Comparison of ENCODE assay signal across 8 cellular contexts in genomic region chr22:31084811-31085492, GRCh38. TPM values are rescaled to one million over a fixed set of nuclear protein-coding genes. Genes with fewer than 3 reads are reported as not detected.
DNase-seq lines count a peak whose midpoint lies in the region; ATAC-seq and TF ChIP-seq lines count a peak whose summit lies in the region.

No MANE protein-coding gene starts in this region.

- H3K9me3 Mint-ChIP-seq in activated naive CD8-positive, alpha-beta T cell treated with anti-CD3 and anti-CD28 coated beads, Interleukin-2, amount 10 ng/mL, durations not matched to agents 7 days and 5 days = no peaks in the 10 kb centered on the region

- peak overlapping the region; percentile 84 for H3K27ac Mint-ChIP-seq in activated naive CD8-positive, alpha-beta T cell treated with anti-CD3 and anti-CD28 coated beads, Interleukin-2, amount 10 ng/mL, durations not matched to agents 7 days and 5 days

- peak overlapping the region; percentile 90 to 97 (median 94) for H3K27ac ChIP-seq in upper lobe of left lung

- no peaks in the 10 kb centered on the region for H3K27me3 ChIP-seq in upper lobe of left lung

- H3K4me1 Mint-ChIP-seq in activated naive CD8-positive, alpha-beta T cell treated with anti-CD3 and anti-CD28 coated beads, Interleukin-2, amount 10 ng/mL, durations not matched to agents 7 days and 5 days = peaks cover 31% of the 10 kb centered on the region

- H3K36me3 ChIP-seq in upper lobe of left lung = peaks cover 0 to 28% (median 17%) of the 10 kb centered on the region in 4 donors

- H3K4me3 ChIP-seq in upper lobe of left lung = peak overlapping the region; percentile 68 to 93 (median 86)

- H3K36me3 Mint-ChIP-seq in activated naive CD8-positive, alpha-beta T cell treated with anti-CD3 and anti-CD28 coated beads, Interleukin-2, amount 10 ng/mL, durations not matched to agents 7 days and 5 days = no peaks in the 10 kb centered on the region

- DNase-seq in NCI-H748 (lab: John Stamatoyannopoulos, UW; ENCODE audit: unreplicated experiment) = peak; percentile 60
- DNase-seq in NCI-H748 treated with DMSO at 0.1 percent for 48 hours (lab: John Stamatoyannopoulos, UW) = no peak
- peak; percentile 55 for DNase-seq in SKM-1 (lab: John Stamatoyannopoulos, UW; ENCODE audit: unreplicated experiment)
- DNase-seq in activated naive CD8-positive, alpha-beta T cell treated with anti-CD3 and anti-CD28 coated beads, Interleukin-2, amount 10 ng/mL, durations not matched to agents 7 days and 5 days = peak; percentile 92
- peak; percentile 93 for DNase-seq in cardiac septum (ENCODE audit: low spot score)
- peak; percentile 78 for DNase-seq in pons (ENCODE audit: low spot score)
- DNase-seq in upper lobe of left lung = peak; percentile 94 to 98

- ATAC-seq in HG03196 (IDR thresholded peaks at IDR 0.05; ENCODE audit: unreplicated experiment) (peak; percentile 38), upper lobe of left lung (ENCODE audit: low FRiP score in 2 of 2) (peak; percentile 80 to 92)
- peak; percentile 84 for ATAC-seq in activated naive CD8-positive, alpha-beta T cell treated with anti-CD3 and anti-CD28 coated beads, Interleukin-2, amount 10 ng/mL, durations not matched to agents 7 days and 5 days (ENCODE audit: low read depth)

- peak in 3 of 4 donors; percentile 62 to 81 (median 64) for TF ChIP-seq POLR2A in upper lobe of left lung (IDR thresholded peaks at IDR 0.05)

- 1 to 2% methylated on average over 12 to 32 of the region's 69 CpGs for WGBS in upper lobe of left lung, 2 donors

- H3K27me3 Mint-ChIP-seq in activated naive CD8-positive, alpha-beta T cell treated with anti-CD3 and anti-CD28 coated beads, Interleukin-2, amount 10 ng/mL, durations not matched to agents 7 days and 5 days = no peaks in the 10 kb centered on the region

- H3K4me3 Mint-ChIP-seq in activated naive CD8-positive, alpha-beta T cell treated with anti-CD3 and anti-CD28 coated beads, Interleukin-2, amount 10 ng/mL, durations not matched to agents 7 days and 5 days = peak overlapping the region; percentile 95

- TF ChIP-seq CTCF in upper lobe of left lung (IDR thresholded peaks at IDR 0.05) = peak; percentile 89 to 95 (median 94)

- no peaks in the 10 kb centered on the region for H3K9me3 ChIP-seq in upper lobe of left lung

- intact Hi-C loops in cardiac septum (cut with DNase I) = loop anchor here (2.0 to 10.0 kb wide), 3 partner anchors 38 to 320 kb away; partner anchors contain the start of gene LIMK2

- POLR2A ChIA-PET in activated naive CD8-positive, alpha-beta T cell treated with anti-CD3 and anti-CD28 coated beads, Interleukin-2, amount 10 ng/mL, durations not matched to agents 7 days and 5 days (lab: Charles Lee) = interaction anchor here (1.0 to 8.3 kb wide), 9 partner anchors 9 to 450 kb away, joined by 3 to 62 read pairs (median 6); partner anchors contain the start of genes MORC2, SLC35E4 and TUG1

- no peak for TF ChIP-seq EP300 in upper lobe of left lung (IDR thresholded peaks at IDR 0.05)

- peaks cover 41 to 60% (median 48%) of the 10 kb centered on the region in 4 donors for H3K4me1 ChIP-seq in upper lobe of left lung

RNA-seq across cellular contexts. Expression of gene SMTN, which starts 3.8 kb away (rescaled TPM):
- total RNA-seq in activated naive CD8-positive, alpha-beta T cell treated with anti-CD3 and anti-CD28 coated beads, Interleukin-2, amount 10 ng/mL, durations not matched to agents 7 days and 5 days = 10 to 100 TPM; 39.9 to 45.8 TPM
- total RNA-seq in cardiac septum (128 TPM), upper lobe of left lung (100 to 1,000 TPM in 1 of 6 donors, 10 to 100 TPM in 5; 26.1 to 104 (median 47.3) TPM)

RNA-seq across cellular contexts. Expression of gene SELENOM, which starts 22.4 kb away (rescaled TPM):
- 10 to 100 TPM; 17.3 to 24.6 TPM for total RNA-seq in activated naive CD8-positive, alpha-beta T cell treated with anti-CD3 and anti-CD28 coated beads, Interleukin-2, amount 10 ng/mL, durations not matched to agents 7 days and 5 days
- 77.7 TPM for total RNA-seq in cardiac septum
- 100 to 1,000 TPM in 3 of 6 donors, 10 to 100 TPM in 3; 51.3 to 154 (median 99.7) TPM for total RNA-seq in upper lobe of left lung

RNA-seq across cellular contexts. Expression of gene INPP5J, which starts 37.8 kb away (rescaled TPM):
- under 1 TPM; 0.31 to 0.39 TPM for total RNA-seq in activated naive CD8-positive, alpha-beta T cell treated with anti-CD3 and anti-CD28 coated beads, Interleukin-2, amount 10 ng/mL, durations not matched to agents 7 days and 5 days
- 13.8 TPM for total RNA-seq in cardiac septum
- 10 to 100 TPM in 1 of 6 donors, 1 to 10 TPM in 5; 3.0 to 28.3 (median 6.2) TPM for total RNA-seq in upper lobe of left lung

RNA-seq across cellular contexts. Expression of gene PLA2G3, which starts 55.4 kb away (rescaled TPM):
- not detected for total RNA-seq in activated naive CD8-positive, alpha-beta T cell treated with anti-CD3 and anti-CD28 coated beads, Interleukin-2, amount 10 ng/mL, durations not matched to agents 7 days and 5 days
- total RNA-seq in cardiac septum (not detected), upper lobe of left lung (1 to 10 TPM in 5 of 6 donors, under 1 TPM in 1; 0.79 to 8.1 (median 5.5) TPM)
